In genomic region chr17:57384219-57384618, GRCh38 we compare ENCODE assay signal across 21 cellular contexts.
"Had no signal": no experiment of that assay in that cellular context is flagged by ENCODE, and none has a peak within 500 bp of the region (broad histone marks: within the 10 kb centered on the region; RNA-seq: fewer than 3 reads in every experiment).

No MANE protein-coding gene starts in this region.

- H3K4me1 ChIP-seq: foreskin keratinocyte had no signal

- ATAC-seq: foreskin keratinocyte; gastroesophageal sphincter; heart left ventricle; left cardiac atrium; left lung; left ventricle myocardium superior; lower lobe of right lung; naive thymus-derived CD4-positive, alpha-beta T cell had no signal

- H3K27ac ChIP-seq: coronary artery, dorsolateral prefrontal cortex, esophagus muscularis mucosa, foreskin keratinocyte, gastroesophageal sphincter, heart left ventricle, left lung, lower lobe of right lung had no signal

- H3K4me3 ChIP-seq: coronary artery, dorsolateral prefrontal cortex, esophagus muscularis mucosa, gastroesophageal sphincter, heart left ventricle, left lung, lower lobe of right lung had no signal

- H3K36me3 ChIP-seq: esophagus muscularis mucosa, heart left ventricle, left lung, lower lobe of right lung had no signal

- H3K4me3 Mint-ChIP-seq: mesothelial cell of epicardium had no signal

- H3K27me3 Mint-ChIP-seq: naive thymus-derived CD4-positive, alpha-beta T cell had no signal

- FAIRE-seq: endothelial cell of umbilical vein, frontal cortex, islet of Langerhans, keratinocyte had no signal

- H3K27me3 ChIP-seq: dorsolateral prefrontal cortex, esophagus muscularis mucosa, foreskin keratinocyte, gastroesophageal sphincter, heart left ventricle, left lung had no signal

- DNase-seq: dermis blood vessel endothelial cell; dorsolateral prefrontal cortex; effector CD4-positive, alpha-beta T cell; effector memory CD4-positive, alpha-beta T cell; foreskin keratinocyte; heart left ventricle; hippocampal formation; left cardiac atrium; left lung; left ventricle myocardium superior; lower lobe of right lung; mesenchymal stem cell; naive thymus-derived CD4-positive, alpha-beta T cell had no signal

- H3K27ac Mint-ChIP-seq: mesothelial cell of epicardium; naive thymus-derived CD4-positive, alpha-beta T cell had no signal
